In the genomic region with DNA sequence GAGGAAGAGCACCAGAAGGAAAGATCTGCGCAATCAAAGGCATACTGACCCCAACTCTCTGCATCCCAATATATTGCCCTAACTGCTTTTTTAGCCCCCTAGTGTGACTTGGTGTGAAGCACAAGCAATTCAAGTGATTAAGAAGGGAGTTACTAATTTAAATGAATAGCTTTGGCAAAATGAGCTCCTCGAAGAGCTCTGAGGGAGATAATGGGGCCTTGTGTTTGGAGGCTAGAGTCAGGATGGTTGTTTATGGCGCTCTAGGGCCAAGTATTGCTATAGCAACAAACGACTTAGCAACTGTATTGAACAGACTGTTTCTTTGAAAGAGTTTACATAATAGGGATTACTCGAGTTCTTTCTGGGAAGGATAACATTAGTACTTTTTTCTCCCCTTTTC, we compare ENCODE assay signal across 15 cellular contexts. TPM values are rescaled to one million over a fixed set of nuclear protein-coding genes. Genes with fewer than 3 reads are reported as not detected.
DNase-seq lines count a peak whose midpoint lies in the region; TF ChIP-seq lines count a peak whose summit lies in the region.
"Had no signal": no experiment of that assay in that cellular context is flagged by ENCODE, and none has a peak within 500 bp of the region (broad histone marks: within the 10 kb centered on the region; RNA-seq: fewer than 3 reads in every experiment).

No MANE protein-coding gene starts in this region.

- no peak overlapping the region for H4K91ac ChIP-seq in mesenchymal stem cell (ENCODE audit: low read length)

- no peak overlapping the region for H3K14ac ChIP-seq in mesenchymal stem cell (ENCODE audit: low read length in 2 of 2)

- no peak overlapping the region for H2BK12ac ChIP-seq in mesenchymal stem cell (ENCODE audit: low read length in 2 of 2)

- no peaks in the 10 kb centered on the region for H3K27me3 ChIP-seq in mesenchymal stem cell (ENCODE audit: control insufficient read depth in 1 of 2, insufficient read depth in 1 of 2, low read length in 2 of 2)
- H3K27me3 ChIP-seq: BLaER1 treated with 17β-estradiol and CSF1 and Interleukin-3, amounts not matched to agents 10 nM and 100 nM had no signal

- peak overlapping the region; percentile 21 for H4K8ac ChIP-seq in mesenchymal stem cell (ENCODE audit: low read length)

- H2AFZ ChIP-seq in mesenchymal stem cell (ENCODE audit: low read depth, low read length) = no peak overlapping the region

- no peaks in the 10 kb centered on the region for H3K79me1 ChIP-seq in mesenchymal stem cell (replicated peaks; ENCODE audit: low read length, poor library complexity, severe bottlenecking)

- no peak overlapping the region for H3K23ac ChIP-seq in mesenchymal stem cell (ENCODE audit: low read length in 2 of 2)

- no peak overlapping the region for H2AK5ac ChIP-seq in mesenchymal stem cell (ENCODE audit: low read length, severe bottlenecking)

- DNase-seq in AG10803 (ENCODE audit: low read depth) (peak; percentile 35), LHCN-M2 (ENCODE audit: low read depth) (peak; percentile 10), chondrocyte (ENCODE audit: low spot score) (no peak), mesenchymal stem cell (peak; percentile 91), GM03348 (ENCODE audit: low spot score) (no peak), HT-29 (ENCODE audit: low spot score) (no peak)
- no peak for DNase-seq in stimulated activated CD4-positive, alpha-beta T cell treated with anti-CD3 and anti-CD28 coated beads, Interleukin-4, amount 100 ng/mL, for 4 hours
- no peak for DNase-seq in effector CD8-positive, alpha-beta T cell (lab: John Stamatoyannopoulos, UW)
- DNase-seq: activated B cell treated with CpG ODN at 0.5 μM for 24 hours; GOT3; naive thymus-derived CD4-positive, alpha-beta T cell; NCI-H774 had no signal

- WGBS in mesenchymal stem cell = 9% methylated on average over 3 of the region's 5 CpGs

- no peaks in the 10 kb centered on the region for H3K9me3 ChIP-seq in mesenchymal stem cell (ENCODE audit: control insufficient read depth, low read length)
- H3K9me3 ChIP-seq: BLaER1 treated with 17β-estradiol and CSF1 and Interleukin-3, amounts not matched to agents 10 nM and 100 nM had no signal

- no peak overlapping the region for H2BK120ac ChIP-seq in mesenchymal stem cell (ENCODE audit: low read depth, low read length)

- H3K4me1 Mint-ChIP-seq in chondrocyte (ENCODE audit: low read depth) = peaks cover 24% of the 10 kb centered on the region

- H3K4ac ChIP-seq in mesenchymal stem cell (ENCODE audit: low read depth in 1 of 2, low read length in 2 of 2) = no peak overlapping the region

- H3K4me2 ChIP-seq in mesenchymal stem cell (ENCODE audit: low read length, poor library complexity, severe bottlenecking) = no peak overlapping the region
- H3K4me2 ChIP-seq: BLaER1 treated with 17β-estradiol and CSF1 and Interleukin-3, amounts not matched to agents 10 nM and 100 nM had no signal

- peaks cover 3% of the 10 kb centered on the region for H3K27me3 Mint-ChIP-seq in chondrocyte (ENCODE audit: low read depth)
- H3K27me3 Mint-ChIP-seq: activated naive CD8-positive, alpha-beta T cell had no signal

- H3K4me1 ChIP-seq in mesenchymal stem cell (ENCODE audit: control insufficient read depth, insufficient read depth, low read depth, low read length) = peaks cover 4% of the 10 kb centered on the region

- H3K27ac Mint-ChIP-seq in chondrocyte (ENCODE audit: unreplicated experiment) = no peak overlapping the region
- H3K27ac Mint-ChIP-seq: activated B cell treated with CpG ODN at 0.5 μM for 24 hours; activated naive CD8-positive, alpha-beta T cell; naive thymus-derived CD4-positive, alpha-beta T cell had no signal

- no peak overlapping the region for H3K27ac ChIP-seq in mesenchymal stem cell (ENCODE audit: low read length, poor library complexity, severe bottlenecking)
- H3K27ac ChIP-seq: BLaER1 treated with 17β-estradiol and CSF1 and Interleukin-3, amounts not matched to agents 10 nM and 100 nM; HL-60 had no signal

- no peak overlapping the region for H3K4me3 Mint-ChIP-seq in chondrocyte (ENCODE audit: unreplicated experiment)
- H3K4me3 Mint-ChIP-seq: activated B cell treated with CpG ODN at 0.5 μM for 24 hours; activated naive CD8-positive, alpha-beta T cell; naive thymus-derived CD4-positive, alpha-beta T cell had no signal

- H3K9ac ChIP-seq in mesenchymal stem cell (ENCODE audit: low read length) = no peak overlapping the region
- H3K9ac ChIP-seq: BLaER1 treated with 17β-estradiol and CSF1 and Interleukin-3, amounts not matched to agents 10 nM and 100 nM had no signal

- peak overlapping the region in 1 of 2 experiments; percentile 6 for H3K18ac ChIP-seq in mesenchymal stem cell (ENCODE audit: low read depth in 1 of 2, low read length in 2 of 2)

- TF ChIP-seq CTCF in AG10803 (conservative IDR thresholded peaks at IDR 0.05; ENCODE audit: low read length) (peak; percentile 20; the same call in 1 of the 2 replicates), chondrocyte (IDR thresholded peaks at IDR 0.05) (peak; percentile 34)

- H3K9me3 Mint-ChIP-seq in chondrocyte (ENCODE audit: low read depth) = no peaks in the 10 kb centered on the region
- H3K9me3 Mint-ChIP-seq: activated B cell treated with CpG ODN at 0.5 μM for 24 hours; naive thymus-derived CD4-positive, alpha-beta T cell had no signal

- no peak overlapping the region for H2BK15ac ChIP-seq in mesenchymal stem cell (ENCODE audit: low read depth, poor library complexity, severe bottlenecking)

- H3K36me3 Mint-ChIP-seq in chondrocyte (ENCODE audit: low read depth) = no peaks in the 10 kb centered on the region
- H3K36me3 Mint-ChIP-seq: activated naive CD8-positive, alpha-beta T cell; naive thymus-derived CD4-positive, alpha-beta T cell had no signal

- no peak overlapping the region for H2BK5ac ChIP-seq in mesenchymal stem cell (ENCODE audit: low read depth, low read length, poor library complexity, severe bottlenecking)

- H3K4me3 ChIP-seq in AG10803 (ENCODE audit: low read length) (no peak overlapping the region), mesenchymal stem cell (ENCODE audit: insufficient read depth in 1 of 2, low read depth in 1 of 2, low read length in 2 of 2) (no peak overlapping the region)
- H3K4me3 ChIP-seq: BLaER1 treated with 17β-estradiol and CSF1 and Interleukin-3, amounts not matched to agents 10 nM and 100 nM had no signal

- H3K36me3 ChIP-seq in mesenchymal stem cell (ENCODE audit: control insufficient read depth in 1 of 2, insufficient read depth in 2 of 2, low read depth in 1 of 2, low read length in 2 of 2) = no peaks in the 10 kb centered on the region
- H3K36me3 ChIP-seq: BLaER1 treated with 17β-estradiol and CSF1 and Interleukin-3, amounts not matched to agents 10 nM and 100 nM had no signal

RNA-seq across cellular contexts. Expression of a gene that starts 11.5 kb away (rescaled TPM):
- total RNA-seq in LHCN-M2 (2014; rRNA removed) (not detected in 2 replicates), chondrocyte (not detected in 3 replicates)
- not detected for polyA plus RNA-seq in LHCN-M2 (2012)
- not detected for polyA plus RNA-seq in mesenchymal stem cell (2013, experiment 1 of 2)
- not detected for polyA plus RNA-seq in mesenchymal stem cell (2013, experiment 2 of 2)
- not detected in 2 replicates for total RNA-seq in HT-29 (2014; rRNA removed; shearing (Covaris generic))
- total RNA-seq: activated B cell treated with CpG ODN at 0.5 μM for 24 hours; naive thymus-derived CD4-positive, alpha-beta T cell had no signal

Comparison
In these comparisons a context has a peak if more than half of its experiments do, and no peak if none do; other contexts are left out.
1. DNase-seq: peak in AG10803 (single experiment), LHCN-M2 (single experiment) and mesenchymal stem cell (single experiment); none in chondrocyte (single experiment), GM03348 (single experiment), stimulated activated CD4-positive, alpha-beta T cell treated with anti-CD3 and anti-CD28 coated beads, Interleukin-4, amount 100 ng/mL, for 4 hours (0 of 2), effector CD8-positive, alpha-beta T cell (single experiment) and HT-29 (single experiment).